ENCODE assay signal across 29 cellular contexts in the genomic region with DNA sequence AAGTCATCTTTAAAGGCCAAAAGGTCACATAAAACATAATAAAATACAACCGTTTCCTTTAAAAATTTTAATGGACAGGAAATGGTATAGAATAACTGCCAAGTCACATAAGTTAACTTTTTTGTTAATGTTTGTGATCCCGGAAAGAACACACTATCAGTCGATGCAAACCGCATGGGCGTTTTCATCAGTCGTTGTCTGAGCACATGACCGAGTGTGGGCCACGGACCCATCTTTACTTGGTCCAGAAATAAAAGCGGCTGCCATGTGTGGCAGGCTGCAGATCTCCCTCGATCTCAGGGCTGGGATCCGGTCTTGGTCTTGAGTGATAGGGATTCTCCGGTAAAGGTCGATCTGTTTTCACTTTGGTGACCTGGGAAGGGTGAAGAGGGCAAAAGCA. TPM values are rescaled to one million over a fixed set of nuclear protein-coding genes. Genes with fewer than 3 reads are reported as not detected.
"Had no signal": no experiment of that assay in that cellular context is flagged by ENCODE, and none has a peak within 500 bp of the region (broad histone marks: within the 10 kb centered on the region; RNA-seq: fewer than 3 reads in every experiment).

No MANE protein-coding gene starts in this region.

- H3K27ac ChIP-seq: coronary artery, lower lobe of right lung, right lobe of liver, uterus had no signal

- ATAC-seq: activated CD4-positive, alpha-beta T cell treated with anti-CD3 and anti-CD28 coated beads for 36 hours; activated T-cell treated with anti-CD3 and anti-CD28 coated beads, Interleukin-2, amount 50 U/mL, for 72 hours; esophagus mucosa; lower lobe of right lung; naive thymus-derived CD8-positive, alpha-beta T cell had no signal

- H3K27me3 ChIP-seq: dorsolateral prefrontal cortex, right lobe of liver, uterus had no signal

- H3K9me3 ChIP-seq: lower lobe of right lung, right lobe of liver, uterus had no signal

- H3K36me3 ChIP-seq: uterus had no signal

- H3K4me3 Mint-ChIP-seq: activated CD4-positive, alpha-beta T cell treated with anti-CD3 and anti-CD28 coated beads for 36 hours; activated naive CD8-positive, alpha-beta T cell; activated T-cell treated with anti-CD3 and anti-CD28 coated beads, Interleukin-2, amount 50 U/mL, for 72 hours; naive thymus-derived CD8-positive, alpha-beta T cell; stimulated activated naive CD8-positive, alpha-beta T cell treated with anti-CD3 and anti-CD28 coated beads, Interleukin-15, Interleukin-2, amounts not matched to agents 100 ng/mL and 50 ng/mL, for 24 hours; type B pancreatic cell had no signal

- H3K4me1 ChIP-seq: right lobe of liver, uterus had no signal

- H3K4me1 Mint-ChIP-seq: activated CD4-positive, alpha-beta T cell treated with anti-CD3 and anti-CD28 coated beads for 36 hours had no signal

- H3K9me3 Mint-ChIP-seq: activated T-cell treated with anti-CD3 and anti-CD28 coated beads, Interleukin-2, amount 50 U/mL, for 72 hours; immature natural killer cell; naive thymus-derived CD8-positive, alpha-beta T cell; stimulated activated naive CD8-positive, alpha-beta T cell treated with anti-CD3 and anti-CD28 coated beads, Interleukin-15, Interleukin-2, amounts not matched to agents 100 ng/mL and 50 ng/mL, for 24 hours; type B pancreatic cell had no signal

- H3K27ac Mint-ChIP-seq: activated CD4-positive, alpha-beta T cell treated with anti-CD3 and anti-CD28 coated beads for 36 hours; activated naive CD8-positive, alpha-beta T cell; stimulated activated naive CD8-positive, alpha-beta T cell treated with anti-CD3 and anti-CD28 coated beads, Interleukin-15, Interleukin-2, amounts not matched to agents 100 ng/mL and 50 ng/mL, for 24 hours; type B pancreatic cell had no signal

- H3K27me3 Mint-ChIP-seq: activated CD4-positive, alpha-beta T cell treated with anti-CD3 and anti-CD28 coated beads for 36 hours; activated naive CD8-positive, alpha-beta T cell; naive thymus-derived CD8-positive, alpha-beta T cell; stimulated activated naive CD8-positive, alpha-beta T cell treated with anti-CD3 and anti-CD28 coated beads, Interleukin-15, Interleukin-2, amounts not matched to agents 100 ng/mL and 50 ng/mL, for 24 hours; type B pancreatic cell had no signal

- H3K4me3 ChIP-seq: coronary artery, dorsolateral prefrontal cortex, lower lobe of right lung, right lobe of liver, skin epidermis, uterus had no signal

- DNase-seq: activated CD4-positive, alpha-beta T cell treated with anti-CD3 and anti-CD28 coated beads for 36 hours; activated CD4-positive, CD25-positive, alpha-beta regulatory T cell; activated naive CD4-positive, alpha-beta T cell treated with Interleukin-2 at 50 U/mL for 16 hours; activated T-cell treated with anti-CD3 and anti-CD28 coated beads for 4 hours; activated T-cell treated with anti-CD3 and anti-CD28 coated beads, Interleukin-2, amount 50 U/mL, for 72 hours; anterior cingulate cortex; cerebellar nuclear complex; dorsolateral prefrontal cortex; effector memory CD4-positive, alpha-beta T cell; foreskin fibroblast; hypothalamus; immature natural killer cell; kidney; lower lobe of right lung; mesenchymal stem cell; naive thymus-derived CD8-positive, alpha-beta T cell; posterior cingulate gyrus; right lobe of liver; stimulated activated CD4-positive, alpha-beta T cell treated with anti-CD3 and anti-CD28 coated beads, Interleukin-12 subunit alpha, Interleukin-12 subunit beta, amount 100 ng/mL, for 4 hours; stimulated activated CD4-positive, alpha-beta T cell treated with anti-CD3 and anti-CD28 coated beads, Interleukin-4, amount 100 ng/mL, for 1 hour; substantia nigra; T-helper 1 cell; uterus had no signal

- FAIRE-seq: kidney had no signal

RNA-seq across cellular contexts. Expression of a gene that starts 15.7 kb away (rescaled TPM):
- total RNA-seq: activated CD4-positive, alpha-beta T cell treated with anti-CD3 and anti-CD28 coated beads for 36 hours; activated T-cell treated with anti-CD3 and anti-CD28 coated beads, Interleukin-2, amount 50 U/mL, for 72 hours; esophagus mucosa; naive thymus-derived CD8-positive, alpha-beta T cell; right lobe of liver had no signal
- polyA plus RNA-seq: immature natural killer cell; naive thymus-derived CD8-positive, alpha-beta T cell had no signal
